Comparison of ENCODE assay signal across 8 cellular contexts in genomic region chr14:95523818-95524448, GRCh38. TPM values are rescaled to one million over a fixed set of nuclear protein-coding genes. Genes with fewer than 3 reads are reported as not detected.
DNase-seq lines count a peak whose midpoint lies in the region; ATAC-seq, FAIRE-seq and TF ChIP-seq lines count a peak whose summit lies in the region.

No MANE protein-coding gene starts in this region.

- H3K4me1 ChIP-seq in CD8-positive, alpha-beta T cell (ENCODE audit: insufficient read depth, low read length), result peaks cover 71% of the 10 kb centered on the region
- H3K4me1 ChIP-seq in astrocyte (ENCODE audit: insufficient read depth, low read length), result peaks cover 49% of the 10 kb centered on the region

- peak overlapping the region; percentile 43 for H3K9ac ChIP-seq in astrocyte (ENCODE audit: low read length)

- peak overlapping the region; percentile 73 for H3K4me3 Mint-ChIP-seq in CD8-positive, alpha-beta T cell
- no peak overlapping the region for H3K4me3 Mint-ChIP-seq in astrocyte (ENCODE audit: unreplicated experiment)
- H3K4me3 Mint-ChIP-seq in memory B cell, result peak overlapping the region; percentile 16

- H3K36me3 ChIP-seq in CD8-positive, alpha-beta T cell (ENCODE audit: insufficient read depth, low read length), result no peaks in the 10 kb centered on the region
- H3K36me3 ChIP-seq in astrocyte (ENCODE audit: insufficient read depth, low read length), result no peaks in the 10 kb centered on the region

- peak overlapping the region; percentile 41 for H3K27ac ChIP-seq in CD8-positive, alpha-beta T cell (ENCODE audit: low read depth, low read length)
- peak overlapping the region; percentile 67 for H3K27ac ChIP-seq in astrocyte (ENCODE audit: low read depth, low read length)

- H3K4me3 ChIP-seq in CD8-positive, alpha-beta T cell (ENCODE audit: low read depth, low read length), result peak overlapping the region; percentile 36
- H3K4me3 ChIP-seq in astrocyte (ENCODE audit: insufficient read depth, low read depth, low read length), result peak overlapping the region; percentile 8

- no peaks in the 10 kb centered on the region for H3K36me3 Mint-ChIP-seq in CD8-positive, alpha-beta T cell
- H3K36me3 Mint-ChIP-seq in astrocyte (ENCODE audit: low read depth, unreplicated experiment), result no peaks in the 10 kb centered on the region
- no peaks in the 10 kb centered on the region for H3K36me3 Mint-ChIP-seq in memory B cell

- no peaks in the 10 kb centered on the region for H3K27me3 Mint-ChIP-seq in CD8-positive, alpha-beta T cell (ENCODE audit: low read depth)
- H3K27me3 Mint-ChIP-seq in astrocyte (ENCODE audit: low read depth, unreplicated experiment), result no peaks in the 10 kb centered on the region
- H3K27me3 Mint-ChIP-seq in memory B cell, result no peaks in the 10 kb centered on the region

- no peak for TF ChIP-seq POLR2A in H54 (IDR thresholded peaks at IDR 0.05; ENCODE audit: low read depth, low read length)

- peaks cover 77% of the 10 kb centered on the region for H3K4me1 Mint-ChIP-seq in CD8-positive, alpha-beta T cell (ENCODE audit: low read depth)
- H3K4me1 Mint-ChIP-seq in astrocyte (ENCODE audit: low read depth, unreplicated experiment) (peaks cover 44% of the 10 kb centered on the region), memory B cell (peaks cover 29% of the 10 kb centered on the region)

- intact Hi-C loops in CD8-positive, alpha-beta T cell (cut with DNase I, micrococcal nuclease), result loop anchor here in 1 of 2 experiments (1.0 to 5.0 kb wide), 3 partner anchors 8 to 1562 kb away; partner anchors contain the start of gene SYNE3

- ATAC-seq in CD8-positive, alpha-beta T cell, result peak; percentile 72
- ATAC-seq in memory B cell (ENCODE audit: low read depth) (no peak), GM19395 (IDR thresholded peaks at IDR 0.05; ENCODE audit: unreplicated experiment) (no peak)

- FAIRE-seq in astrocyte (lab: Jason Lieb, UNC) (no peak), HTR-8/SVneo (lab: Jason Lieb, UNC) (no peak), H54 (lab: Jason Lieb, UNC) (no peak)

- H3K9me3 Mint-ChIP-seq in CD8-positive, alpha-beta T cell, result no peaks in the 10 kb centered on the region
- H3K9me3 Mint-ChIP-seq in astrocyte (ENCODE audit: unreplicated experiment) (no peaks in the 10 kb centered on the region), memory B cell (no peaks in the 10 kb centered on the region)

- H2AFZ ChIP-seq in astrocyte (ENCODE audit: low read depth, low read length), result peak overlapping the region; percentile 21

- no peaks in the 10 kb centered on the region for H3K9me3 ChIP-seq in CD8-positive, alpha-beta T cell (ENCODE audit: low read length)
- no peaks in the 10 kb centered on the region for H3K9me3 ChIP-seq in astrocyte (ENCODE audit: insufficient read depth, low read depth, low read length)

- DNase-seq in CD8-positive, alpha-beta T cell, result peak in 2 of 7 experiments; percentile 67 to 68
- DNase-seq in NCI-H510A (lab: John Stamatoyannopoulos, UW) (peak; percentile 28), astrocyte (ENCODE audit: low read depth) (no peak), memory B cell (ENCODE audit: low spot score in 2 of 2) (no peak), HTR-8/SVneo (ENCODE audit: insufficient read length, low spot score) (no peak), NK-92 (lab: John Stamatoyannopoulos, UW; ENCODE audit: unreplicated experiment) (no peak), H54 (ENCODE audit: insufficient read length, low spot score) (no peak)

- no peak for TF ChIP-seq CTCF in CD8-positive, alpha-beta T cell (IDR thresholded peaks at IDR 0.05)
- no peak for TF ChIP-seq CTCF in astrocyte (IDR thresholded peaks at IDR 0.05; ENCODE audit: insufficient read depth, low read depth, low read length)

- CTCF ChIA-PET in CD8-positive, alpha-beta T cell (lab: Charles Lee), result interaction anchor here (0.8 to 25.2 kb wide), 11 partner anchors 10 to 97 kb away, joined by 3 to 532 read pairs (median 4); partner anchors contain the start of gene GLRX5

- POLR2A ChIA-PET in CD8-positive, alpha-beta T cell (lab: Charles Lee), result interaction anchor here (0.8 to 2.1 kb wide), 8 partner anchors 9 to 79 kb away, joined by 3 to 16 read pairs (median 7); partner anchors contain the start of gene GLRX5

- H3K27ac Mint-ChIP-seq in CD8-positive, alpha-beta T cell, result peak overlapping the region; percentile 92
- peak overlapping the region; percentile 99 for H3K27ac Mint-ChIP-seq in astrocyte (ENCODE audit: unreplicated experiment)
- no peak overlapping the region for H3K27ac Mint-ChIP-seq in memory B cell

- peaks cover 15% of the 10 kb centered on the region for H4K20me1 ChIP-seq in astrocyte (ENCODE audit: insufficient read depth, low read length)

- no peaks in the 10 kb centered on the region for H3K27me3 ChIP-seq in CD8-positive, alpha-beta T cell (ENCODE audit: insufficient read depth, low read length)
- H3K27me3 ChIP-seq in astrocyte (ENCODE audit: insufficient read depth, low read length), result no peaks in the 10 kb centered on the region

- H3K79me2 ChIP-seq in astrocyte (ENCODE audit: insufficient read depth, low read length), result peaks cover 4% of the 10 kb centered on the region

- H3K4me2 ChIP-seq in astrocyte (ENCODE audit: low read length), result peak overlapping the region; percentile 72

RNA-seq across cellular contexts. Expression of gene SYNE3, which starts 7.5 kb away (rescaled TPM):
- 10 to 100 TPM; 18.5 to 19.7 TPM for total RNA-seq in CD8-positive, alpha-beta T cell
- 2.5 TPM in 2 replicates for total RNA-seq in astrocyte

RNA-seq across cellular contexts. Expression of gene GLRX5, which starts 10.9 kb away (rescaled TPM):
- 10 to 100 TPM; 13.7 to 15.2 TPM for total RNA-seq in CD8-positive, alpha-beta T cell
- 50.1 and 50.5 TPM in 2 replicates for total RNA-seq in astrocyte
